Comparison of ENCODE assay signal across 25 cellular contexts in genomic region chr6:12410946-12411345, GRCh38.
"Had no signal": no experiment of that assay in that cellular context is flagged by ENCODE, and none has a peak within 500 bp of the region (broad histone marks: within the 10 kb centered on the region; RNA-seq: fewer than 3 reads in every experiment).

No MANE protein-coding gene starts in this region.

- FAIRE-seq: endometrium, islet of Langerhans, keratinocyte had no signal

- H3K9me3 ChIP-seq: colonic mucosa, esophagus squamous epithelium, gastrocnemius medialis, heart right ventricle, left lung, lower lobe of right lung, mucosa of descending colon had no signal

- DNase-seq: colonic mucosa; cortex of kidney; effector CD8-positive, alpha-beta T cell; effector memory CD8-positive, alpha-beta T cell; endodermal cell; erythroblast; esophagus squamous epithelium; foreskin fibroblast; foreskin melanocyte; gastrocnemius medialis; glutamatergic neuron; head of caudate nucleus; heart right ventricle; hippocampal formation; left cardiac atrium; left lung; left ventricle myocardium superior; lower lobe of right lung; mesenchymal stem cell; mucosa of descending colon; naive B cell had no signal

- H3K4me3 ChIP-seq: colonic mucosa, esophagus squamous epithelium, gastrocnemius medialis, heart right ventricle, left lung, lower lobe of right lung, mucosa of descending colon had no signal

- H3K27me3 ChIP-seq: colonic mucosa, esophagus squamous epithelium, gastrocnemius medialis, heart right ventricle, left lung had no signal

- H3K36me3 ChIP-seq: colonic mucosa, esophagus squamous epithelium, gastrocnemius medialis, heart right ventricle, left lung, lower lobe of right lung had no signal

- H3K4me1 ChIP-seq: colonic mucosa, esophagus squamous epithelium, gastrocnemius medialis, left lung, lower lobe of right lung had no signal

- H3K27ac ChIP-seq: colonic mucosa, epithelial cell of prostate, esophagus squamous epithelium, gastrocnemius medialis, heart right ventricle, left lung, lower lobe of right lung had no signal
